Comparison of ENCODE assay signal across 1 cellular context in genomic region chr2:223086360-223086981, GRCh38.
TF ChIP-seq lines count a peak whose summit lies in the region.

No MANE protein-coding gene starts in this region.

TF ChIP-seq in neural cell, 6 proteins besides CTCF, POLR2A, EP300 and RAD21:
- TF ChIP-seq REST (IDR thresholded peaks at IDR 0.05; ENCODE audit: borderline replicate concordance) (peak; percentile 25), MXI1 (conservative IDR thresholded peaks at IDR 0.05; ENCODE audit: poor library complexity, severe bottlenecking) (no peak)
